29 cellular contexts compared by ENCODE assay signal in the genomic region with DNA sequence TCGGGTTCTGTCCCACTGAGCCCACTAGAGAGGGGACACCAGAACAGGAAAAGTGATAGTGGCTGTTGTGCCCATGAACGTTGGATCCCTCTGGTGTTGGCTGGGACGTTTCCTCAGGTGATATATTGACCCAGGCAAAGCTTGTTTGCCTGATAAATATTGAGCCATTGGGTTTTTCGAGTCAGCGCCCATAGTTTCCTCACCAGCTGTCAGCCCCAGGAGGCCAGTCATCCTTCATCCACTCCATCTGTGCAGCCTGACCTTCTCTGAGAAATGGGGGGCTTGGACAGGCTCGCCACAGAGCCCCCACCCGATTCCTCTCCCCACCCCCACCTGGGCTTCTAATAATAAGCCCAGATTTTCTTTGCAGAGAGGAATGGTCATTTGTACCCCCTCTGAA. TPM values are rescaled to one million over a fixed set of nuclear protein-coding genes. Genes with fewer than 3 reads are reported as not detected.
"Had no signal": no experiment of that assay in that cellular context is flagged by ENCODE, and none has a peak within 500 bp of the region (broad histone marks: within the 10 kb centered on the region; RNA-seq: fewer than 3 reads in every experiment).

No MANE protein-coding gene starts in this region.

- H3K36me3 Mint-ChIP-seq: activated naive CD8-positive, alpha-beta T cell had no signal

- H3K4me1 ChIP-seq: esophagus squamous epithelium, gastroesophageal sphincter had no signal

- H3K27me3 Mint-ChIP-seq: activated CD4-positive, alpha-beta T cell treated with anti-CD3 and anti-CD28 coated beads, Interleukin-2, amount 10 ng/mL, durations not matched to agents 7 days and 5 days; activated naive CD8-positive, alpha-beta T cell had no signal

- H3K4me3 Mint-ChIP-seq: activated CD4-positive, alpha-beta T cell treated with anti-CD3 and anti-CD28 coated beads, Interleukin-2, amount 10 ng/mL, durations not matched to agents 7 days and 5 days; activated CD8-positive, alpha-beta T cell treated with anti-CD3 and anti-CD28 coated beads for 36 hours; activated naive CD8-positive, alpha-beta T cell; activated T-cell treated with anti-CD3 and anti-CD28 coated beads, Interleukin-2, amount 50 U/mL, for 4 hours; activated T-helper 17 cell treated with anti-CD3 and anti-CD28 coated beads, Interleukin-2, amount 50 U/mL, for 72 hours; effector memory CD8-positive, alpha-beta T cell had no signal

- H3K4me3 ChIP-seq: esophagus squamous epithelium, gastroesophageal sphincter had no signal

- H3K27me3 ChIP-seq: brain microvascular endothelial cell had no signal

- ATAC-seq: activated CD8-positive, alpha-beta T cell treated with anti-CD3 and anti-CD28 coated beads for 36 hours; activated T-cell treated with anti-CD3 and anti-CD28 coated beads, Interleukin-2, amount 50 U/mL, for 4 hours; activated T-helper 17 cell treated with anti-CD3 and anti-CD28 coated beads, Interleukin-2, amount 50 U/mL, for 72 hours; effector memory CD8-positive, alpha-beta T cell; gastroesophageal sphincter had no signal

- H3K9me3 Mint-ChIP-seq: activated CD4-positive, alpha-beta T cell treated with anti-CD3 and anti-CD28 coated beads, Interleukin-2, amount 10 ng/mL, durations not matched to agents 7 days and 5 days; activated CD8-positive, alpha-beta T cell treated with anti-CD3 and anti-CD28 coated beads for 36 hours; activated T-cell treated with anti-CD3 and anti-CD28 coated beads, Interleukin-2, amount 50 U/mL, for 4 hours; activated T-helper 17 cell treated with anti-CD3 and anti-CD28 coated beads, Interleukin-2, amount 50 U/mL, for 72 hours had no signal

- H3K36me3 ChIP-seq: brain microvascular endothelial cell, esophagus squamous epithelium, gastroesophageal sphincter had no signal

- DNase-seq: activated CD4-positive, alpha-beta T cell treated with anti-CD3 and anti-CD28 coated beads for 1 hour; activated CD4-positive, alpha-beta T cell treated with anti-CD3 and anti-CD28 coated beads for 4 hours; activated CD4-positive, alpha-beta T cell treated with anti-CD3 and anti-CD28 coated beads, Interleukin-2, amount 10 ng/mL, durations not matched to agents 7 days and 5 days; activated CD4-positive, alpha-beta T cell treated with anti-CD3 and anti-CD28 coated beads, Interleukin-2, amount 50 U/mL, for 4 hours; activated CD8-positive, alpha-beta memory T cell treated with anti-CD3 and anti-CD28 coated beads for 24 hours; activated CD8-positive, alpha-beta T cell treated with anti-CD3 and anti-CD28 coated beads for 36 hours; activated effector memory CD4-positive, alpha-beta T cell treated with Interleukin-2 at 50 U/mL for 16 hours; activated gamma-delta T cell treated with Interleukin-2 at 50 U/mL for 16 hours; activated naive CD4-positive, alpha-beta T cell treated with anti-CD3 and anti-CD28 coated beads, Interleukin-2, amount 50 U/mL, for 16 hours; activated naive CD4-positive, alpha-beta T cell treated with Interleukin-2 at 50 U/mL for 16 hours; activated T-cell treated with anti-CD3 and anti-CD28 coated beads, Interleukin-2, amount 50 U/mL, for 4 hours; amniotic stem cell; anterior cingulate cortex; brain microvascular endothelial cell; caudate nucleus; cortex of kidney; dermis blood vessel endothelial cell; effector CD4-positive, alpha-beta T cell; effector memory CD8-positive, alpha-beta T cell; erythroblast; esophagus squamous epithelium; foreskin melanocyte; T-helper 2 cell had no signal

- H3K4me1 Mint-ChIP-seq: activated CD4-positive, alpha-beta T cell treated with anti-CD3 and anti-CD28 coated beads, Interleukin-2, amount 10 ng/mL, durations not matched to agents 7 days and 5 days; activated T-helper 17 cell treated with anti-CD3 and anti-CD28 coated beads, Interleukin-2, amount 50 U/mL, for 72 hours had no signal

- H3K27ac ChIP-seq: brain microvascular endothelial cell, esophagus squamous epithelium, gastroesophageal sphincter had no signal

- H3K27ac Mint-ChIP-seq: activated CD4-positive, alpha-beta T cell treated with anti-CD3 and anti-CD28 coated beads, Interleukin-2, amount 10 ng/mL, durations not matched to agents 7 days and 5 days; activated CD8-positive, alpha-beta T cell treated with anti-CD3 and anti-CD28 coated beads for 36 hours; activated naive CD8-positive, alpha-beta T cell; activated T-helper 17 cell treated with anti-CD3 and anti-CD28 coated beads, Interleukin-2, amount 50 U/mL, for 72 hours; effector memory CD8-positive, alpha-beta T cell had no signal

RNA-seq across cellular contexts. Expression of gene DISP3, which starts 13.3 kb away (rescaled TPM):
- total RNA-seq: bronchial epithelial cell, dermis blood vessel endothelial cell, fibroblast of lung, fibroblast of villous mesenchyme had no signal
